ENCODE assay signal across 25 cellular contexts in genomic region chr7:37923996-37924395, GRCh38. TPM values are rescaled to one million over a fixed set of nuclear protein-coding genes. Genes with fewer than 3 reads are reported as not detected.
"Had no signal": no experiment of that assay in that cellular context is flagged by ENCODE, and none has a peak within 500 bp of the region (broad histone marks: within the 10 kb centered on the region; RNA-seq: fewer than 3 reads in every experiment).

No MANE protein-coding gene starts in this region.

- H3K36me3 Mint-ChIP-seq: mesothelial cell of epicardium, natural killer cell, T-cell had no signal

- H3K4me2 ChIP-seq: hepatocyte had no signal

- H3K79me2 ChIP-seq: hepatocyte had no signal

- DNase-seq: activated CD4-positive, alpha-beta T cell treated with anti-CD3 and anti-CD28 coated beads, Interleukin-2, amount 50 U/mL, for 4 hours; activated CD8-positive, alpha-beta memory T cell treated with anti-CD3 and anti-CD28 coated beads for 24 hours; activated CD8-positive, alpha-beta memory T cell treated with anti-CD3 and anti-CD28 coated beads, Interleukin-2, amount 50 U/mL, for 4 hours; activated T-cell treated with anti-CD3 and anti-CD28 coated beads, Interleukin-2, amount 50 U/mL, for 24 hours; effector CD4-positive, alpha-beta T cell; foreskin keratinocyte; glutamatergic neuron; immature natural killer cell; natural killer cell; stimulated activated CD4-positive, alpha-beta T cell treated with anti-CD3 and anti-CD28 coated beads, Interleukin-4, amount 100 ng/mL, for 4 hours; stimulated activated naive CD8-positive, alpha-beta T cell treated with anti-CD3 and anti-CD28 coated beads, Interleukin-15, Interleukin-2, amounts not matched to agents 100 U/mL and 50 U/mL, for 24 hours; substantia nigra; T-cell; T-helper 9 cell had no signal

- H3K4me3 ChIP-seq: hepatocyte, tibial nerve had no signal

- ATAC-seq: activated T-helper 17 cell treated with anti-CD3 and anti-CD28 coated beads, Interleukin-2, amount 50 U/mL, for 72 hours; foreskin keratinocyte; left lobe of liver; natural killer cell; stimulated activated naive CD8-positive, alpha-beta T cell treated with anti-CD3 and anti-CD28 coated beads, Interleukin-15, Interleukin-2, amounts not matched to agents 100 U/mL and 50 U/mL, for 24 hours; T-cell; WTC11 had no signal

- H3K27me3 ChIP-seq: tibial nerve had no signal

- H3K27ac Mint-ChIP-seq: activated naive CD8-positive, alpha-beta T cell; activated T-cell treated with anti-CD3 and anti-CD28 coated beads, Interleukin-2, amount 50 U/mL, for 24 hours; activated T-helper 17 cell treated with anti-CD3 and anti-CD28 coated beads, Interleukin-2, amount 50 U/mL, for 72 hours; dendritic cell treated with granulocyte-macrophage colony-stimulating factor and Interleukin-4, amounts not matched to agents 40 ng/mL and 50 ng/mL, for 4 days; immature natural killer cell; natural killer cell; progenitor cell of endocrine pancreas; T-cell; WTC11 had no signal

- H3K4me1 ChIP-seq: foreskin keratinocyte had no signal

- H3K4me3 Mint-ChIP-seq: activated naive CD8-positive, alpha-beta T cell; activated T-cell treated with anti-CD3 and anti-CD28 coated beads, Interleukin-2, amount 50 U/mL, for 24 hours; activated T-helper 17 cell treated with anti-CD3 and anti-CD28 coated beads, Interleukin-2, amount 50 U/mL, for 72 hours; dendritic cell treated with granulocyte-macrophage colony-stimulating factor and Interleukin-4, amounts not matched to agents 40 ng/mL and 50 ng/mL, for 4 days; immature natural killer cell; mesothelial cell of epicardium; natural killer cell; T-cell; WTC11 had no signal

- H3K9me3 Mint-ChIP-seq: activated T-helper 17 cell treated with anti-CD3 and anti-CD28 coated beads, Interleukin-2, amount 50 U/mL, for 72 hours; natural killer cell had no signal

- H2AFZ ChIP-seq: hepatocyte had no signal

- H3K27ac ChIP-seq: foreskin keratinocyte, hepatocyte had no signal

RNA-seq across cellular contexts. Expression of gene SFRP4, which starts 7.4 kb away (rescaled TPM):
- total RNA-seq: activated T-helper 17 cell treated with anti-CD3 and anti-CD28 coated beads, Interleukin-2, amount 50 U/mL, for 72 hours; foreskin keratinocyte; kidney epithelial cell; lung microvascular endothelial cell; progenitor cell of endocrine pancreas had no signal
